In the genomic region with DNA sequence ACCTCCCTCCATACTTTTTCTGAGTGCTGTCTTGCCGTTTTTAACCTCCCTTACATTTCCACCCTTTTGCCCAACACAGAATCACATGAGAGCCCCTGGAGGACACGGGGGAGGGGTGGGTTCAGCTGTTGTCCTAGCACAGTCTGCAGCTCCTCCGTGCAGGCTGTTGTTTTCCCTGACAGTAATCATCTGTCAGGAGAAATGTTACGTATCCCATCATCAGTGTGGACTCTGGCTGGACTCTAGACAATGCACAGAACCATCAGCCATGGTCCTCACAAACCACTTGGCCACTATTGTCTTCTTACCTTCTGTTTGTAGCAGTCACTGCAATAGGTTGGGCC, we compare ENCODE assay signal across 1 cellular context.
TF ChIP-seq lines count a peak whose summit lies in the region.

No MANE protein-coding gene starts in this region.

TF ChIP-seq in GM23338, 12 proteins besides CTCF, POLR2A, EP300 and RAD21 (continued from another document):
- TF ChIP-seq, protein P1, sequence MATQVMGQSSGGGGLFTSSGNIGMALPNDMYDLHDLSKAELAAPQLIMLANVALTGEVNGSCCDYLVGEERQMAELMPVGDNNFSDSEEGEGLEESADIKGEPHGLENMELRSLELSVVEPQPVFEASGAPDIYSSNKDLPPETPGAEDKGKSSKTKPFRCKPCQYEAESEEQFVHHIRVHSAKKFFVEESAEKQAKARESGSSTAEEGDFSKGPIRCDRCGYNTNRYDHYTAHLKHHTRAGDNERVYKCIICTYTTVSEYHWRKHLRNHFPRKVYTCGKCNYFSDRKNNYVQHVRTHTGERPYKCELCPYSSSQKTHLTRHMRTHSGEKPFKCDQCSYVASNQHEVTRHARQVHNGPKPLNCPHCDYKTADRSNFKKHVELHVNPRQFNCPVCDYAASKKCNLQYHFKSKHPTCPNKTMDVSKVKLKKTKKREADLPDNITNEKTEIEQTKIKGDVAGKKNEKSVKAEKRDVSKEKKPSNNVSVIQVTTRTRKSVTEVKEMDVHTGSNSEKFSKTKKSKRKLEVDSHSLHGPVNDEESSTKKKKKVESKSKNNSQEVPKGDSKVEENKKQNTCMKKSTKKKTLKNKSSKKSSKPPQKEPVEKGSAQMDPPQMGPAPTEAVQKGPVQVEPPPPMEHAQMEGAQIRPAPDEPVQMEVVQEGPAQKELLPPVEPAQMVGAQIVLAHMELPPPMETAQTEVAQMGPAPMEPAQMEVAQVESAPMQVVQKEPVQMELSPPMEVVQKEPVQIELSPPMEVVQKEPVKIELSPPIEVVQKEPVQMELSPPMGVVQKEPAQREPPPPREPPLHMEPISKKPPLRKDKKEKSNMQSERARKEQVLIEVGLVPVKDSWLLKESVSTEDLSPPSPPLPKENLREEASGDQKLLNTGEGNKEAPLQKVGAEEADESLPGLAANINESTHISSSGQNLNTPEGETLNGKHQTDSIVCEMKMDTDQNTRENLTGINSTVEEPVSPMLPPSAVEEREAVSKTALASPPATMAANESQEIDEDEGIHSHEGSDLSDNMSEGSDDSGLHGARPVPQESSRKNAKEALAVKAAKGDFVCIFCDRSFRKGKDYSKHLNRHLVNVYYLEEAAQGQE (IDR thresholded peaks at IDR 0.05; ENCODE audit: unreplicated experiment), result no peak
- TF ChIP-seq CREB1 (CRISPR knock-in tag; IDR thresholded peaks at IDR 0.05; ENCODE audit: low read depth), result no peak
- TF ChIP-seq, protein P2, sequence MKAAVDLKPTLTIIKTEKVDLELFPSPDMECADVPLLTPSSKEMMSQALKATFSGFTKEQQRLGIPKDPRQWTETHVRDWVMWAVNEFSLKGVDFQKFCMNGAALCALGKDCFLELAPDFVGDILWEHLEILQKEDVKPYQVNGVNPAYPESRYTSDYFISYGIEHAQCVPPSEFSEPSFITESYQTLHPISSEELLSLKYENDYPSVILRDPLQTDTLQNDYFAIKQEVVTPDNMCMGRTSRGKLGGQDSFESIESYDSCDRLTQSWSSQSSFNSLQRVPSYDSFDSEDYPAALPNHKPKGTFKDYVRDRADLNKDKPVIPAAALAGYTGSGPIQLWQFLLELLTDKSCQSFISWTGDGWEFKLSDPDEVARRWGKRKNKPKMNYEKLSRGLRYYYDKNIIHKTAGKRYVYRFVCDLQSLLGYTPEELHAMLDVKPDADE (IDR thresholded peaks at IDR 0.05), result no peak
- TF ChIP-seq STAT1 (IDR thresholded peaks at IDR 0.05; ENCODE audit: unreplicated experiment), result no peak
- TF ChIP-seq ZNF331 (CRISPR knock-in tag; IDR thresholded peaks at IDR 0.05; ENCODE audit: low read depth), result no peak
- no peak for TF ChIP-seq EZH2 (IDR thresholded peaks at IDR 0.05; ENCODE audit: low read depth, unreplicated experiment)
- no peak for TF ChIP-seq NANOG (IDR thresholded peaks at IDR 0.05; ENCODE audit: borderline replicate concordance)
- no peak for TF ChIP-seq EZH2phosphoT487 (IDR thresholded peaks at IDR 0.05; ENCODE audit: unreplicated experiment)
